In the genomic region with DNA sequence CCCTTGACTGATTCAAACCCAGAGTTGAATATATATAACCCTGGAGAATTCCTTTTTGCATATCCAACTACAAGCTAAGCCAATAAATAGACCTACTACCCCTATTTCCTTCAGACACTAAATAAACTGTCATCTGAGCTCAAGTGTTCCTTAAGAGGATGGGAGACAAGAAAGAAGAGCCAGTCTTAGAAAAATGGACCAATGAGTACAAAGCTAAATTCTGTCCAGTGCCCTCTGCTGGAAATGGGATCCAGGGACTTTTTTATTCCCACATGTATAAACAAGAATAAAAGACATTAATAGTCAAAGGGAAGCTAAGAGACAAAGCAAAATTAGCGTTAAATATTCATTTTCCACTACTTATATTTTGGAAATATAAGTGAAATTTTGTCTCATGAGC, we compare ENCODE assay signal across 9 cellular contexts. TPM values are rescaled to one million over a fixed set of nuclear protein-coding genes. Genes with fewer than 3 reads are reported as not detected.
DNase-seq lines count a peak whose midpoint lies in the region; ATAC-seq and TF ChIP-seq lines count a peak whose summit lies in the region.
"Had no signal": no experiment of that assay in that cellular context is flagged by ENCODE, and none has a peak within 500 bp of the region (broad histone marks: within the 10 kb centered on the region; RNA-seq: fewer than 3 reads in every experiment).

No MANE protein-coding gene starts in this region.

- peaks cover 0 to 1% of the 10 kb centered on the region in 2 donors for H3K27me3 Mint-ChIP-seq in CD4-positive, alpha-beta memory T cell
- no peaks in the 10 kb centered on the region for H3K27me3 Mint-ChIP-seq in naive B cell

- intact Hi-C loops in CD4-positive, alpha-beta memory T cell (cut with micrococcal nuclease): no loop called here
- intact Hi-C loops in left colon (cut with DNase I, micrococcal nuclease): no loop called here

- H3K9me3 ChIP-seq in CD4-positive, alpha-beta memory T cell (ENCODE audit: control insufficient read depth in 1 of 2, low read length in 2 of 2): no peaks in the 10 kb centered on the region

- H3K27me3 ChIP-seq in CD4-positive, alpha-beta memory T cell (ENCODE audit: insufficient read depth, low read length): no peaks in the 10 kb centered on the region
- no peaks in the 10 kb centered on the region for H3K27me3 ChIP-seq in brain microvascular endothelial cell (replicated peaks)

- peaks cover 67% of the 10 kb centered on the region for H3K4me1 ChIP-seq in CD4-positive, alpha-beta memory T cell (ENCODE audit: insufficient read depth, low read length)

- H3K27ac ChIP-seq in CD4-positive, alpha-beta memory T cell (ENCODE audit: low read depth, low read length): peak overlapping the region; percentile 32
- H3K27ac ChIP-seq in brain microvascular endothelial cell: no peak overlapping the region

- DNase-seq in CD4-positive, alpha-beta memory T cell: no peak
- DNase-seq in Kasumi-1 (lab: John Stamatoyannopoulos, UW) (peak; percentile 44 to 54), brain microvascular endothelial cell (no peak), naive B cell (no peak), HuH-7 (ENCODE audit: low spot score) (no peak), left colon (no peak)
- no peak for DNase-seq in stimulated activated naive CD4-positive, alpha-beta T cell (lab: John Stamatoyannopoulos, UW)
- DNase-seq: H7 had no signal

- peak overlapping the region; percentile 77 to 100 (median 85) for H3K27ac Mint-ChIP-seq in CD4-positive, alpha-beta memory T cell
- peak overlapping the region in 5 of 6 donors; percentile 74 to 100 (median 93) for H3K27ac Mint-ChIP-seq in naive B cell

- in situ Hi-C loops in brain microvascular endothelial cell (cut with HindIII; ENCODE audit: low pct_ligation_motif_present, low sequenced_read_pairs): no loop called here

- peaks cover 45 to 58% of the 10 kb centered on the region in 2 donors for H3K36me3 Mint-ChIP-seq in CD4-positive, alpha-beta memory T cell
- H3K36me3 Mint-ChIP-seq in naive B cell: peaks cover 27 to 33% of the 10 kb centered on the region in 2 donors

- peaks cover 37% of the 10 kb centered on the region for H3K36me3 ChIP-seq in CD4-positive, alpha-beta memory T cell (ENCODE audit: insufficient read depth, low read length)
- H3K36me3 ChIP-seq in brain microvascular endothelial cell (replicated peaks): peaks cover 41% of the 10 kb centered on the region

- H3K4me3 Mint-ChIP-seq in CD4-positive, alpha-beta memory T cell: peak overlapping the region in 2 of 8 donors; percentile 2 to 17
- H3K4me3 Mint-ChIP-seq in naive B cell: no peak overlapping the region

- H3K9me3 Mint-ChIP-seq in CD4-positive, alpha-beta memory T cell: peaks cover 0 to 16% (median 1%) of the 10 kb centered on the region in 8 donors
- peaks cover 0 to 4% (median 0%) of the 10 kb centered on the region in 7 donors for H3K9me3 Mint-ChIP-seq in naive B cell

- H3K4me1 Mint-ChIP-seq in CD4-positive, alpha-beta memory T cell: peaks cover 47 to 82% (median 59%) of the 10 kb centered on the region in 4 donors
- H3K4me1 Mint-ChIP-seq in naive B cell: peaks cover 41 to 68% (median 61%) of the 10 kb centered on the region in 3 donors

- H3K4me3 ChIP-seq in CD4-positive, alpha-beta memory T cell (ENCODE audit: low read length in 2 of 2): no peak overlapping the region
- no peak overlapping the region for H3K4me3 ChIP-seq in brain microvascular endothelial cell (ENCODE audit: low read depth, low read length)

- CTCF ChIA-PET in CD4-positive, alpha-beta memory T cell (lab: Charles Lee; ENCODE audit: partially characterized antibody): interaction anchor here (0.8 to 4.8 kb wide), 9 partner anchors 7 to 210 kb away, joined by 3 to 34 read pairs (median 22); no protein-coding TSS in a partner anchor

- ATAC-seq in naive B cell (ENCODE audit: low read depth in 2 of 2) (no peak), left colon (no peak), HG02885 (IDR thresholded peaks at IDR 0.05; ENCODE audit: poor library complexity, unreplicated experiment) (no peak)

- POLR2A ChIA-PET in CD4-positive, alpha-beta memory T cell (lab: Charles Lee; ENCODE audit: partially characterized antibody): interaction anchor here (0.6 to 5.0 kb wide), 21 partner anchors 14 to 161 kb away, joined by 3 to 132 read pairs (median 8); partner anchors contain the start of genes ABCF1, ATAT1, C6orf136 and DHX16

- peak; percentile 56 for TF ChIP-seq CTCF in brain microvascular endothelial cell (IDR thresholded peaks at IDR 0.05; ENCODE audit: low read depth, low read length, missing control alignments)

RNA-seq across cellular contexts. Expression of gene PPP1R10, which starts 4.8 kb away (rescaled TPM):
- 100 to 1,000 TPM; 224 to 231 TPM for total RNA-seq in CD4-positive, alpha-beta memory T cell
- 10 to 100 TPM in 1 of 2 donors, 1 to 10 TPM in 1; 8.5 to 30.6 TPM for polyA plus RNA-seq in CD4-positive, alpha-beta memory T cell
- 10 to 100 TPM in 5 of 6 donors, 1 to 10 TPM in 1; 7.8 to 27.9 (median 25.9) TPM for polyA plus RNA-seq in naive B cell (ENCODE audit: low read depth in 6 of 6)
- total RNA-seq in left colon: 10 to 100 TPM; 73.6 to 74.8 TPM

RNA-seq across cellular contexts. Expression of gene MRPS18B, which starts 5.4 kb away (rescaled TPM):
- total RNA-seq in CD4-positive, alpha-beta memory T cell: 10 to 100 TPM; 44.4 to 46.3 TPM
- polyA plus RNA-seq in CD4-positive, alpha-beta memory T cell: 100 to 1,000 TPM; 112 to 126 TPM
- polyA plus RNA-seq in naive B cell (ENCODE audit: low read depth in 6 of 6): 100 to 1,000 TPM; 101 to 221 (median 142) TPM
- total RNA-seq in left colon: 10 to 100 TPM; 55.7 to 60.6 TPM

RNA-seq across cellular contexts. Expression of gene ATAT1, which starts 14.5 kb away (rescaled TPM):
- 1 to 10 TPM; 8.3 to 9.4 TPM for total RNA-seq in CD4-positive, alpha-beta memory T cell
- polyA plus RNA-seq in CD4-positive, alpha-beta memory T cell: 1 to 10 TPM in 1 of 2 donors, under 1 TPM in 1; 0.29 to 1.9 TPM
- 1 to 10 TPM in 5 of 6 donors, under 1 TPM in 1; 0.79 to 4.1 (median 2.0) TPM for polyA plus RNA-seq in naive B cell (ENCODE audit: low read depth in 6 of 6)
- 10 to 100 TPM; 11.3 to 13.1 TPM for total RNA-seq in left colon

RNA-seq across cellular contexts. Expression of gene C6orf136, which starts 34.7 kb away (rescaled TPM):
- 10 to 100 TPM; 29.3 to 35.0 TPM for total RNA-seq in CD4-positive, alpha-beta memory T cell
- polyA plus RNA-seq in CD4-positive, alpha-beta memory T cell: 10 to 100 TPM in 1 of 2 donors, 1 to 10 TPM in 1; 6.2 to 16.0 TPM
- polyA plus RNA-seq in naive B cell (ENCODE audit: low read depth in 6 of 6): 10 to 100 TPM in 4 of 6 donors, 1 to 10 TPM in 2; 8.1 to 15.5 (median 12.2) TPM
- 100 to 1,000 TPM in 1 of 2 donors, 10 to 100 TPM in 1; 78.9 to 101 TPM for total RNA-seq in left colon

RNA-seq across cellular contexts. Expression of gene ABCF1, which starts 41.0 kb away (rescaled TPM):
- 10 to 100 TPM; 60.8 to 66.8 TPM for total RNA-seq in CD4-positive, alpha-beta memory T cell
- polyA plus RNA-seq in CD4-positive, alpha-beta memory T cell: 10 to 100 TPM in 1 of 2 donors, 1 to 10 TPM in 1; 7.5 to 46.6 TPM
- polyA plus RNA-seq in naive B cell (ENCODE audit: low read depth in 6 of 6): 10 to 100 TPM; 11.5 to 31.0 (median 19.3) TPM
- total RNA-seq in left colon: 10 to 100 TPM; 41.7 to 52.0 TPM

Comparison
In these comparisons a context has a peak if more than half of its experiments do, and no peak if none do; other contexts are left out.
1. DNase-seq: peak in Kasumi-1 (2 of 2); none in CD4-positive, alpha-beta memory T cell (0 of 5), brain microvascular endothelial cell (single experiment), naive B cell (single experiment), HuH-7 (single experiment), left colon (0 of 2) and stimulated activated naive CD4-positive, alpha-beta T cell (0 of 6).